In the genomic region with DNA sequence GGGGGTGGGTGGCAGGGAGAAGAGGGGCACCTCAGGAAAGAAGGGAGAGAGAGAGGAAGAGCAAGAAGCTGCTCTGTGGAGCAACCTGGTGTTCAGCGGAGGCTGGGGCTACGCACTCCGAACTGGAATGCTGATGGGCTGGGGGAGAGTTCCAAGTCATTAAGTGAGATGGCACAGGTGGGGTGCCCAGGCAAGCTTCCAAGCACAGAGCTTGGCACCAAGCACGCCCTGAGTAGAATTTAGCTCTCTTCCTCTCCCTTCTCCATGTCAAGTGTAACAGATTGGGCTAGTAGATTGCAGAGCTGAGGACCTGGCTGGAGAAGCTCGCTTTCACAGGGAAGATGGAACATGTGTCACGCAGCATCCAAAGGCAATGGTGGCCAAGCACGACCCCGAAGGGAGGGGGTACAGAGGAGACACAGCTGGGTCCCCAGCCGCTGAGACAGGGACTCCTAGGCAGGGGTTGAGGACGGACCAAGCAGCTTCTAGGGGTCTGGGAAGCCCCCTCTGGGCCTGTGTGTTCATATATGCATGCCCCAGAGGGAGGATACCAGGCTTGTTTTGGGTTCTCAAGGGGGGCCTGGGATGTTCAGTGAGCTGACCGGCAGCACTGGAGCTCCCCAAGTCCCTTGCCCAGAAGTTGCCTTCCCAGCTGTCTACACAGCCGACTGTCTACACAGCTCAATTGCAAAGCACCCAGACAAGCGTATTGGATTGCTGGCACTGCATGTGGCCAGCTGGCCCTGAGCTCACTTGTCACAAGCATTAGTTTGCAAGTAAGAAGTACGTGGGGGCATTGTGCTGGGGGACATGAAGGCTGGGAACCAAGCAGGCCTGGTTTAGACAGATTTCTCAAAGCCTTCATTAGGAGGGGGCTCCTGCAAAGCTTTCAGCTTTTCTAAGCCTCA, we compare ENCODE assay signal across 14 cellular contexts.
DNase-seq lines count a peak whose midpoint lies in the region; ATAC-seq and TF ChIP-seq lines count a peak whose summit lies in the region.
"Had no signal": no experiment of that assay in that cellular context is flagged by ENCODE, and none has a peak within 500 bp of the region (broad histone marks: within the 10 kb centered on the region; RNA-seq: fewer than 3 reads in every experiment).

No MANE protein-coding gene starts in this region.

- peak; percentile 96 for DNase-seq in G401 (ENCODE audit: low spot score)
- DNase-seq in RWPE2 (ENCODE audit: low spot score), result peak; percentile 36
- no peak for DNase-seq in glutamatergic neuron
- DNase-seq in aorta, result peak; percentile 20 to 63
- DNase-seq: Calu3; CD8-positive, alpha-beta T cell; GDM1; HCEC 1CT had no signal

- in situ Hi-C loops in G401 (cut with HindIII; ENCODE audit: low sequenced_read_pairs), result no loop called here

- H3K27ac ChIP-seq in RWPE2 (ENCODE audit: poor library complexity, severe bottlenecking) (no peak overlapping the region), aorta (ENCODE audit: low read depth in 1 of 2, low read length in 2 of 2) (no peak overlapping the region)
- H3K27ac ChIP-seq: BLaER1 treated with 17β-estradiol and CSF1 and Interleukin-3, amounts not matched to agents 10 nM and 100 nM had no signal

- no peak for ATAC-seq in RWPE2 (ENCODE audit: low read depth)
- ATAC-seq in aorta (ENCODE audit: low FRiP score), result no peak
- no peak for ATAC-seq in HG03159 (IDR thresholded peaks at IDR 0.05; ENCODE audit: unreplicated experiment)
- no peak for ATAC-seq in HG02610 (IDR thresholded peaks at IDR 0.05; ENCODE audit: unreplicated experiment)
- ATAC-seq: CD8-positive, alpha-beta T cell; GM23338; HepG2 had no signal

- peaks cover 59% of the 10 kb centered on the region for H3K4me1 Mint-ChIP-seq in glutamatergic neuron (ENCODE audit: low read depth, unreplicated experiment)
- H3K4me1 Mint-ChIP-seq: B cell, GM23338 had no signal

- no peak overlapping the region for H3K4me3 ChIP-seq in RWPE2 (ENCODE audit: severe bottlenecking)
- no peak overlapping the region for H3K4me3 ChIP-seq in aorta (ENCODE audit: low read length in 2 of 2)
- H3K4me3 ChIP-seq: BLaER1 treated with 17β-estradiol and CSF1 and Interleukin-3, amounts not matched to agents 10 nM and 100 nM; GM23338 had no signal

- H3K4me1 ChIP-seq in RWPE2 (ENCODE audit: insufficient read depth, poor library complexity, severe bottlenecking) (no peaks in the 10 kb centered on the region), aorta (ENCODE audit: control insufficient read depth in 1 of 2, insufficient read depth in 2 of 2, low read length in 2 of 2) (no peaks in the 10 kb centered on the region)
- H3K4me1 ChIP-seq: BLaER1 treated with 17β-estradiol and CSF1 and Interleukin-3, amounts not matched to agents 10 nM and 100 nM had no signal

- TF ChIP-seq CTCF in RWPE2 (IDR thresholded peaks at IDR 0.05; ENCODE audit: poor library complexity, severe bottlenecking) (no peak), glutamatergic neuron (IDR thresholded peaks at IDR 0.05; ENCODE audit: partially characterized antibody, unreplicated experiment) (no peak)

- no peaks in the 10 kb centered on the region for H3K36me3 Mint-ChIP-seq in glutamatergic neuron (ENCODE audit: unreplicated experiment)
- H3K36me3 Mint-ChIP-seq: CD8-positive, alpha-beta T cell had no signal

- H3K9me3 ChIP-seq in RWPE2 (ENCODE audit: severe bottlenecking), result no peaks in the 10 kb centered on the region
- H3K9me3 ChIP-seq in aorta (ENCODE audit: control insufficient read depth, low read length), result no peaks in the 10 kb centered on the region
- H3K9me3 ChIP-seq: BLaER1 treated with 17β-estradiol and CSF1 and Interleukin-3, amounts not matched to agents 10 nM and 100 nM had no signal

- no peak overlapping the region for H3K4me3 Mint-ChIP-seq in glutamatergic neuron (ENCODE audit: unreplicated experiment)
- H3K4me3 Mint-ChIP-seq: B cell; CD8-positive, alpha-beta T cell; GM23338 had no signal

- peaks cover 15% of the 10 kb centered on the region for H3K27me3 Mint-ChIP-seq in glutamatergic neuron (ENCODE audit: unreplicated experiment)

- H3K36me3 ChIP-seq in RWPE2 (ENCODE audit: low read depth) (no peaks in the 10 kb centered on the region), aorta (ENCODE audit: control insufficient read depth in 1 of 2, insufficient read depth in 2 of 2, low read length in 1 of 2) (no peaks in the 10 kb centered on the region)
- H3K36me3 ChIP-seq: BLaER1 treated with 17β-estradiol and CSF1 and Interleukin-3, amounts not matched to agents 10 nM and 100 nM had no signal

- intact Hi-C loops in aorta (cut with DNase I), result no loop called here

- H3K27me3 ChIP-seq in RWPE2 (ENCODE audit: insufficient read depth, poor library complexity, severe bottlenecking), result peaks cover 81% of the 10 kb centered on the region
- H3K27me3 ChIP-seq in aorta (ENCODE audit: control insufficient read depth in 1 of 2, insufficient read depth in 2 of 2, low read length in 1 of 2), result no peaks in the 10 kb centered on the region

- 68 to 74% methylated on average over 14 of the region's 14 CpGs for WGBS in aorta, 2 donors

- peaks cover 30% of the 10 kb centered on the region for H3K9me3 Mint-ChIP-seq in glutamatergic neuron (ENCODE audit: unreplicated experiment)
- H3K9me3 Mint-ChIP-seq: CD8-positive, alpha-beta T cell; GM23338 had no signal

- H3K27ac Mint-ChIP-seq in glutamatergic neuron (ENCODE audit: unreplicated experiment), result peak overlapping the region; percentile 34
- H3K27ac Mint-ChIP-seq: B cell; CD8-positive, alpha-beta T cell; GM23338 had no signal
